In genomic region chr16:10878644-10879498, GRCh38 we compare ENCODE assay signal across 8 cellular contexts. TPM values are rescaled to one million over a fixed set of nuclear protein-coding genes. Genes with fewer than 3 reads are reported as not detected.
DNase-seq lines count a peak whose midpoint lies in the region; ATAC-seq and TF ChIP-seq lines count a peak whose summit lies in the region.

No MANE protein-coding gene starts in this region.

- peak overlapping the region; percentile 86 to 98 (median 94) for H3K4me3 Mint-ChIP-seq in CD8-positive, alpha-beta memory T cell
- no peak overlapping the region for H3K4me3 Mint-ChIP-seq in endothelial cell (ENCODE audit: unreplicated experiment)

- CTCF ChIA-PET in CD8-positive, alpha-beta memory T cell (lab: Charles Lee): interaction anchor here (0.6 to 1.2 kb wide), 5 partner anchors 10 to 369 kb away, joined by 3 to 5 read pairs (median 4); no protein-coding TSS in a partner anchor

- H3K4me1 ChIP-seq in CD8-positive, alpha-beta memory T cell (ENCODE audit: insufficient read depth, low read length): peaks cover 37% of the 10 kb centered on the region
- H3K4me1 ChIP-seq in RWPE2 (ENCODE audit: insufficient read depth, poor library complexity, severe bottlenecking): peaks cover 6% of the 10 kb centered on the region

- H3K27ac Mint-ChIP-seq in CD8-positive, alpha-beta memory T cell: peak overlapping the region in 6 of 8 donors; percentile 52 to 97 (median 74)
- no peak overlapping the region for H3K27ac Mint-ChIP-seq in endothelial cell (ENCODE audit: unreplicated experiment)

- ATAC-seq in GM19397 (IDR thresholded peaks at IDR 0.05; ENCODE audit: unreplicated experiment): peak; percentile 27
- 0 out of 3 replicates have a peak, but pooled peaks have one; percentile 12 for ATAC-seq in RWPE2 (ENCODE audit: low read depth)
- no peak for ATAC-seq in GM21737 (IDR thresholded peaks at IDR 0.05; ENCODE audit: unreplicated experiment)

- POLR2A ChIA-PET in CD8-positive, alpha-beta memory T cell (lab: Charles Lee): interaction anchor here (0.6 to 1.0 kb wide), 2 partner anchors 141 to 1788 kb away, joined by 3 to 9 read pairs; partner anchors contain the start of gene HAPSTR1

- peaks cover 0 to 4% (median 0%) of the 10 kb centered on the region in 3 donors for H3K36me3 Mint-ChIP-seq in CD8-positive, alpha-beta memory T cell
- H3K36me3 Mint-ChIP-seq in endothelial cell (ENCODE audit: low read depth, unreplicated experiment): no peaks in the 10 kb centered on the region

- H3K27me3 ChIP-seq in CD8-positive, alpha-beta memory T cell (ENCODE audit: insufficient read depth, low read length, poor library complexity, severe bottlenecking): no peaks in the 10 kb centered on the region
- H3K27me3 ChIP-seq in RWPE2 (ENCODE audit: insufficient read depth, poor library complexity, severe bottlenecking): peaks cover 17% of the 10 kb centered on the region

- H3K27ac ChIP-seq in CD8-positive, alpha-beta memory T cell (ENCODE audit: low read depth, low read length): peak overlapping the region; percentile 40
- no peak overlapping the region for H3K27ac ChIP-seq in RWPE2 (ENCODE audit: poor library complexity, severe bottlenecking)

- H3K9me3 Mint-ChIP-seq in CD8-positive, alpha-beta memory T cell: no peaks in the 10 kb centered on the region
- H3K9me3 Mint-ChIP-seq in endothelial cell (ENCODE audit: unreplicated experiment): no peaks in the 10 kb centered on the region

- DNase-seq in CD8-positive, alpha-beta memory T cell: no peak
- DNase-seq in RWPE2 (ENCODE audit: low spot score): no peak
- DNase-seq in endothelial cell (ENCODE audit: low spot score): peak; percentile 18
- DNase-seq in mucosa of gallbladder (ENCODE audit: low spot score): peak; percentile 51
- DNase-seq in 8988T: no peak
- no peak for DNase-seq in central memory CD4-positive, alpha-beta T cell

- no peaks in the 10 kb centered on the region for H3K36me3 ChIP-seq in CD8-positive, alpha-beta memory T cell (ENCODE audit: insufficient read depth, low read length)
- H3K36me3 ChIP-seq in RWPE2 (ENCODE audit: low read depth): no peaks in the 10 kb centered on the region

- peaks cover 58 to 73% (median 65%) of the 10 kb centered on the region in 3 donors for H3K4me1 Mint-ChIP-seq in CD8-positive, alpha-beta memory T cell
- H3K4me1 Mint-ChIP-seq in endothelial cell (ENCODE audit: unreplicated experiment): no peaks in the 10 kb centered on the region

- H3K9me3 ChIP-seq in CD8-positive, alpha-beta memory T cell (ENCODE audit: low read length): no peaks in the 10 kb centered on the region
- H3K9me3 ChIP-seq in RWPE2 (ENCODE audit: severe bottlenecking): no peaks in the 10 kb centered on the region

- TF ChIP-seq CTCF in RWPE2 (IDR thresholded peaks at IDR 0.05; ENCODE audit: poor library complexity, severe bottlenecking) (no peak), endothelial cell (IDR thresholded peaks at IDR 0.05; ENCODE audit: unreplicated experiment) (no peak)

- peak overlapping the region; percentile 65 for H3K4me3 ChIP-seq in CD8-positive, alpha-beta memory T cell (ENCODE audit: low read length)
- H3K4me3 ChIP-seq in RWPE2 (ENCODE audit: severe bottlenecking): peak overlapping the region; percentile 14

- H3K27me3 Mint-ChIP-seq in CD8-positive, alpha-beta memory T cell: peaks cover 0 to 13% of the 10 kb centered on the region in 2 donors
- H3K27me3 Mint-ChIP-seq in endothelial cell (ENCODE audit: unreplicated experiment): peaks cover 15% of the 10 kb centered on the region

RNA-seq across cellular contexts. Expression of gene CIITA, which starts 1.9 kb away (rescaled TPM):
- 10 to 100 TPM; 11.9 TPM for total RNA-seq in CD8-positive, alpha-beta memory T cell
- 2.8 TPM for polyA plus RNA-seq in CD8-positive, alpha-beta memory T cell
- total RNA-seq in endothelial cell (ENCODE audit: unreplicated experiment) (0.13 TPM), mucosa of gallbladder (26.9 TPM)

Comparison
In these comparisons a context has a peak if more than half of its experiments do, and no peak if none do; other contexts are left out.
1. DNase-seq: peak in endothelial cell (single experiment) and mucosa of gallbladder (single experiment); none in CD8-positive, alpha-beta memory T cell (0 of 5), RWPE2 (single experiment), 8988T (single experiment) and central memory CD4-positive, alpha-beta T cell (single experiment).
2. RNA of gene CIITA, which starts 1.9 kb away (total RNA-seq): 26.9 TPM in mucosa of gallbladder (single experiment) and 11.9 TPM in CD8-positive, alpha-beta memory T cell; 0.13 TPM in endothelial cell (single experiment); every median in the first group is over 10 times any median in the second.